ENCODE assay signal across 8 cellular contexts in genomic region chr5:81750308-81751008, GRCh38. TPM values are rescaled to one million over a fixed set of nuclear protein-coding genes. Genes with fewer than 3 reads are reported as not detected.
DNase-seq lines count a peak whose midpoint lies in the region; ATAC-seq and TF ChIP-seq lines count a peak whose summit lies in the region.

No MANE protein-coding gene starts in this region.

- H3K4me3 ChIP-seq in CD4-positive, CD25-positive, alpha-beta regulatory T cell (ENCODE audit: low read depth, low read length) = peak overlapping the region; percentile 48

- DNase-seq in CD4-positive, CD25-positive, alpha-beta regulatory T cell = peak in 2 of 3 donors; percentile 47 to 48
- DNase-seq in RPMI8226 = peak; percentile 60
- no peak for DNase-seq in left colon
- DNase-seq in stimulated activated naive CD8-positive, alpha-beta T cell treated with anti-CD3 and anti-CD28 coated beads, Interleukin-15, amount 100 ng/mL, for 72 hours = peak; percentile 25 to 33
- no peak for DNase-seq in SIG-M5 treated with dmso at 0.1 percent for 504 hours (lab: John Stamatoyannopoulos, UW; ENCODE audit: unreplicated experiment)
- DNase-seq in AML-193 (lab: John Stamatoyannopoulos, UW) = no peak

- H3K9me3 ChIP-seq in CD4-positive, CD25-positive, alpha-beta regulatory T cell (ENCODE audit: control insufficient read depth in 2 of 2, low read length in 2 of 2) = no peaks in the 10 kb centered on the region

- peak overlapping the region; percentile 92 to 98 (median 96) for H3K4me3 Mint-ChIP-seq in CD4-positive, CD25-positive, alpha-beta regulatory T cell
- H3K4me3 Mint-ChIP-seq in brain = peak overlapping the region; percentile 87 to 95 (median 93)
- peak overlapping the region; percentile 88 to 93 for H3K4me3 Mint-ChIP-seq in stimulated activated naive CD8-positive, alpha-beta T cell treated with anti-CD3 and anti-CD28 coated beads, Interleukin-15, amount 100 ng/mL, for 72 hours

- no peaks in the 10 kb centered on the region for H3K36me3 ChIP-seq in CD4-positive, CD25-positive, alpha-beta regulatory T cell (ENCODE audit: control insufficient read depth, insufficient read depth, low read length)

- peaks cover 17% of the 10 kb centered on the region for H3K4me1 ChIP-seq in CD4-positive, CD25-positive, alpha-beta regulatory T cell (ENCODE audit: control insufficient read depth, insufficient read depth, low read length, poor library complexity, severe bottlenecking)

- intact Hi-C loops in left colon (cut with DNase I, micrococcal nuclease) = loop anchor here in 1 of 2 donors (5.0 kb wide), 2 partner anchors 37 to 102 kb away; no protein-coding TSS in a partner anchor

- H3K27me3 ChIP-seq in CD4-positive, CD25-positive, alpha-beta regulatory T cell (ENCODE audit: control insufficient read depth, insufficient read depth, low read length) = peaks cover 5% of the 10 kb centered on the region

- H3K27ac Mint-ChIP-seq in CD4-positive, CD25-positive, alpha-beta regulatory T cell = peak overlapping the region; percentile 79 to 91 (median 88)
- H3K27ac Mint-ChIP-seq in brain = peak overlapping the region; percentile 92 to 98 (median 95)
- H3K27ac Mint-ChIP-seq in stimulated activated naive CD8-positive, alpha-beta T cell treated with anti-CD3 and anti-CD28 coated beads, Interleukin-15, amount 100 ng/mL, for 72 hours = peak overlapping the region; percentile 90 to 93

- peaks cover 37% of the 10 kb centered on the region for H3K27me3 Mint-ChIP-seq in CD4-positive, CD25-positive, alpha-beta regulatory T cell
- peaks cover 8% of the 10 kb centered on the region for H3K27me3 Mint-ChIP-seq in brain
- H3K27me3 Mint-ChIP-seq in stimulated activated naive CD8-positive, alpha-beta T cell treated with anti-CD3 and anti-CD28 coated beads, Interleukin-15, amount 100 ng/mL, for 72 hours = peaks cover 8% of the 10 kb centered on the region

- H3K27ac ChIP-seq in CD4-positive, CD25-positive, alpha-beta regulatory T cell (ENCODE audit: insufficient read depth, low read length, poor library complexity, severe bottlenecking) = peak overlapping the region; percentile 79

- TF ChIP-seq CTCF in brain (conservative IDR thresholded peaks at IDR 0.05) = no peak

- peak; percentile 7 to 15 for ATAC-seq in CD4-positive, CD25-positive, alpha-beta regulatory T cell (ENCODE audit: low read depth in 2 of 2)
- peak; percentile 16 for ATAC-seq in GM21447 (IDR thresholded peaks at IDR 0.05; ENCODE audit: unreplicated experiment)
- peak; percentile 16 for ATAC-seq in left colon
- ATAC-seq in stimulated activated naive CD8-positive, alpha-beta T cell treated with anti-CD3 and anti-CD28 coated beads, Interleukin-15, amount 100 ng/mL, for 72 hours = peak; percentile 41

- H3K9me3 Mint-ChIP-seq in CD4-positive, CD25-positive, alpha-beta regulatory T cell = peaks cover 0 to 2% (median 0%) of the 10 kb centered on the region in 7 donors
- H3K9me3 Mint-ChIP-seq in brain = peaks cover 0 to 3% (median 0%) of the 10 kb centered on the region in 5 experiments
- no peaks in the 10 kb centered on the region for H3K9me3 Mint-ChIP-seq in stimulated activated naive CD8-positive, alpha-beta T cell treated with anti-CD3 and anti-CD28 coated beads, Interleukin-15, amount 100 ng/mL, for 72 hours

- H3K36me3 Mint-ChIP-seq in CD4-positive, CD25-positive, alpha-beta regulatory T cell = no peaks in the 10 kb centered on the region
- H3K36me3 Mint-ChIP-seq in brain = no peaks in the 10 kb centered on the region

- peaks cover 16 to 31% (median 23%) of the 10 kb centered on the region in 4 donors for H3K4me1 Mint-ChIP-seq in CD4-positive, CD25-positive, alpha-beta regulatory T cell
- H3K4me1 Mint-ChIP-seq in brain = peaks cover 70% of the 10 kb centered on the region
- peaks cover 27% of the 10 kb centered on the region for H3K4me1 Mint-ChIP-seq in stimulated activated naive CD8-positive, alpha-beta T cell treated with anti-CD3 and anti-CD28 coated beads, Interleukin-15, amount 100 ng/mL, for 72 hours

RNA-seq across cellular contexts. Expression of gene SSBP2, which starts 0.4 kb away (rescaled TPM):
- 17.6 TPM for total RNA-seq in CD4-positive, CD25-positive, alpha-beta regulatory T cell
- 10 to 100 TPM; 27.9 to 43.0 (median 37.6) TPM for polyA plus RNA-seq in CD4-positive, CD25-positive, alpha-beta regulatory T cell
- polyA plus RNA-seq in brain (ENCODE audit: insufficient read depth, low read depth, low replicate concordance) = 50.5 TPM
- total RNA-seq in left colon = 10 to 100 TPM; 13.3 to 25.7 TPM

Comparison
In these comparisons a context has a peak if more than half of its experiments do, and no peak if none do; other contexts are left out.
1. DNase-seq: peak in CD4-positive, CD25-positive, alpha-beta regulatory T cell (2 of 3), RPMI8226 (single experiment) and stimulated activated naive CD8-positive, alpha-beta T cell treated with anti-CD3 and anti-CD28 coated beads, Interleukin-15, amount 100 ng/mL, for 72 hours (2 of 2); none in left colon (0 of 2), SIG-M5 treated with dmso at 0.1 percent for 504 hours (single experiment) and AML-193 (0 of 2).
2. Peak in every context shown above with its lines, with median percentiles within 50 percentile points of each other: ATAC-seq, H3K27ac Mint-ChIP-seq and H3K4me3 Mint-ChIP-seq.